In genomic region chr11:44538375-44539054, GRCh38 we compare ENCODE assay signal across 9 cellular contexts. TPM values are rescaled to one million over a fixed set of nuclear protein-coding genes. Genes with fewer than 3 reads are reported as not detected.
A peak's percentile ranks its signal among the peaks of the same experiment; 100 is the strongest.
DNase-seq lines count a peak whose midpoint lies in the region; ATAC-seq and TF ChIP-seq lines count a peak whose summit lies in the region.
"Had no signal": no experiment of that assay in that cellular context is flagged by ENCODE, and none has a peak within 500 bp of the region (broad histone marks: within the 10 kb centered on the region; RNA-seq: fewer than 3 reads in every experiment).

No MANE protein-coding gene starts in this region.

- H3K4me3 ChIP-seq in CD4-positive, alpha-beta memory T cell (ENCODE audit: low read length in 2 of 2), result no peak overlapping the region
- H3K4me3 ChIP-seq in neutrophil (ENCODE audit: low read depth in 1 of 2, low read length in 1 of 2), result no peak overlapping the region

- no peak overlapping the region for H3K4me3 Mint-ChIP-seq in CD4-positive, alpha-beta memory T cell
- H3K4me3 Mint-ChIP-seq: T-helper 1 cell treated with Interleukin-12 subunit alpha and Interleukin-12 subunit beta and Interleukin-4 antibody, amounts not matched to agents 30 μg/mL and 1 μg/mL, for 36 hours had no signal

- no peaks in the 10 kb centered on the region for H3K36me3 ChIP-seq in CD4-positive, alpha-beta memory T cell (ENCODE audit: insufficient read depth, low read length)
- no peaks in the 10 kb centered on the region for H3K36me3 ChIP-seq in neutrophil

- no peak overlapping the region for H3K27ac Mint-ChIP-seq in CD4-positive, alpha-beta memory T cell
- H3K27ac Mint-ChIP-seq: T-helper 1 cell treated with Interleukin-12 subunit alpha and Interleukin-12 subunit beta and Interleukin-4 antibody, amounts not matched to agents 30 μg/mL and 1 μg/mL, for 36 hours had no signal

- H3K27ac ChIP-seq in CD4-positive, alpha-beta memory T cell (ENCODE audit: low read depth, low read length), result no peak overlapping the region
- H3K27ac ChIP-seq in neutrophil, result no peak overlapping the region

- no peaks in the 10 kb centered on the region for H3K27me3 ChIP-seq in CD4-positive, alpha-beta memory T cell (ENCODE audit: insufficient read depth, low read length)
- no peaks in the 10 kb centered on the region for H3K27me3 ChIP-seq in neutrophil

- POLR2A ChIA-PET in CD4-positive, alpha-beta memory T cell (lab: Charles Lee; ENCODE audit: partially characterized antibody), result no interaction called here

- no peaks in the 10 kb centered on the region for H3K4me1 ChIP-seq in CD4-positive, alpha-beta memory T cell (ENCODE audit: insufficient read depth, low read length)
- H3K4me1 ChIP-seq in neutrophil (ENCODE audit: control insufficient read depth in 1 of 2, insufficient read depth in 1 of 2, low read depth in 1 of 2, low read length in 1 of 2), result peaks cover 0 to 4% of the 10 kb centered on the region in 2 experiments

- peak; percentile 96 for TF ChIP-seq CTCF in neutrophil (IDR thresholded peaks at IDR 0.05)

- peaks cover 1 to 2% of the 10 kb centered on the region in 2 donors for H3K27me3 Mint-ChIP-seq in CD4-positive, alpha-beta memory T cell

- H3K36me3 Mint-ChIP-seq in CD4-positive, alpha-beta memory T cell, result no peaks in the 10 kb centered on the region

- H3K4me1 Mint-ChIP-seq in CD4-positive, alpha-beta memory T cell, result peaks cover 0 to 3% (median 0%) of the 10 kb centered on the region in 4 donors

- peaks cover 0 to 2% (median 0%) of the 10 kb centered on the region in 8 donors for H3K9me3 Mint-ChIP-seq in CD4-positive, alpha-beta memory T cell
- H3K9me3 Mint-ChIP-seq: T-helper 1 cell treated with Interleukin-12 subunit alpha and Interleukin-12 subunit beta and Interleukin-4 antibody, amounts not matched to agents 30 μg/mL and 1 μg/mL, for 36 hours had no signal

- H3K9me3 ChIP-seq in CD4-positive, alpha-beta memory T cell (ENCODE audit: control insufficient read depth in 1 of 2, low read length in 2 of 2), result no peaks in the 10 kb centered on the region
- H3K9me3 ChIP-seq in neutrophil, result no peaks in the 10 kb centered on the region

- intact Hi-C loops in CD4-positive, alpha-beta memory T cell (cut with micrococcal nuclease), result loop anchor here (1.0 kb wide), 2 partner anchors 15 to 444 kb away; no protein-coding TSS in a partner anchor

- peak; percentile 53 to 70 (median 62) for DNase-seq in CD4-positive, alpha-beta memory T cell
- DNase-seq in Kasumi-1 (lab: John Stamatoyannopoulos, UW) (peak; percentile 71 to 73), RKO (ENCODE audit: low spot score) (peak; percentile 67), fibroblast of the conjunctiva (ENCODE audit: low read depth) (peak; percentile 48), superior temporal gyrus (ENCODE audit: extremely low spot score) (peak; percentile 91)
- DNase-seq in activated T-cell treated with anti-CD3 and anti-CD28 coated beads, Interleukin-2, amount 50 U/mL, for 48 hours, result peak; percentile 82 to 86

- CTCF ChIA-PET in CD4-positive, alpha-beta memory T cell (lab: Charles Lee; ENCODE audit: partially characterized antibody), result interaction anchor here (1.0 to 7.3 kb wide), 11 partner anchors 9 to 444 kb away, joined by 3 to 54 read pairs (median 6); no protein-coding TSS in a partner anchor

- ATAC-seq in GM21390 (IDR thresholded peaks at IDR 0.05; ENCODE audit: unreplicated experiment), result peak; percentile 77

RNA-seq across cellular contexts. Expression of gene CD82, which starts 26.9 kb away (rescaled TPM):
- total RNA-seq in CD4-positive, alpha-beta memory T cell, result 100 to 1,000 TPM; 130 to 133 TPM
- 100 to 1,000 TPM; 250 to 260 TPM for polyA plus RNA-seq in CD4-positive, alpha-beta memory T cell
